32 cellular contexts compared by ENCODE assay signal in the genomic region with DNA sequence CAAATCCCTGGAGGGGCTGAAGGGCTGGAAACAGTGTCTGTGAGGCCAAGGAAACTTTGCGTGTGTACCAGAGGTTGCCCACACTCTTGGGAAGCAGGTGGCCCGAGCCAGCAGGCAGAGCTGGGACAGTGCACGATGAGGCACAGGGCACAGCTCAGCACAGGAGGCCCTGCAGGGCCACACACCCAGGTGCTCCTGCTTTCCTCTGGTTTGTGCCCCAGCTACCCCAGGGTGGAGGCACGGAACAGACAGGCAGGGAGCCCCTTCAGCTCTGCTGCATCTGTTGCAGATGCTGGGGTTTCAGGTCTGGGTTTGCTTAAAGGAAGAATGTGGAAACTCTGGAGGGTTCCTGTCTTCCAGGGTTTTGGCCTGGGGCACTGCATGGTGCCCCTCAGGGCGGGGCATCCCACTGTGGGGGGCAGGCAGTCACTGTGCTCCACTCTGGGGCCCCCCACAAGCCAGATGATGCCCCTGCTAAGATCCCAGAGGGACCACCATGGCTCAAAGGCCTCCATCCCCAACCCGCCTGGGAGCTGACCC. TPM values are rescaled to one million over a fixed set of nuclear protein-coding genes. Genes with fewer than 3 reads are reported as not detected.
"Had no signal": no experiment of that assay in that cellular context is flagged by ENCODE, and none has a peak within 500 bp of the region (broad histone marks: within the 10 kb centered on the region; RNA-seq: fewer than 3 reads in every experiment).

No MANE protein-coding gene starts in this region.

- H3K4me3 ChIP-seq: body of pancreas, gastroesophageal sphincter, left lung, ovary, smooth muscle cell, suprapubic skin, tibial artery had no signal

- H3K36me3 Mint-ChIP-seq: activated CD8-positive, alpha-beta memory T cell treated with anti-CD3 and anti-CD28 coated beads, Interleukin-2, amount 10 ng/mL, durations not matched to agents 7 days and 5 days; activated naive CD8-positive, alpha-beta T cell; immature natural killer cell; naive B cell had no signal

- DNase-seq: activated B cell treated with CpG ODN at 0.5 μM for 24 hours; activated CD4-positive, alpha-beta T cell treated with anti-CD3 and anti-CD28 coated beads for 36 hours; activated CD8-positive, alpha-beta memory T cell treated with anti-CD3 and anti-CD28 coated beads, Interleukin-2, amount 10 ng/mL, durations not matched to agents 7 days and 5 days; activated CD8-positive, alpha-beta T cell treated with anti-CD3 and anti-CD28 coated beads, Interleukin-2, amount 10 ng/mL, durations not matched to agents 7 days and 5 days; activated naive CD4-positive, alpha-beta T cell; activated T-cell treated with anti-CD3 and anti-CD28 coated beads, Interleukin-2, amount 50 U/mL, for 48 hours; anterior cingulate cortex; cortex of kidney; hypothalamus; immature natural killer cell; kidney glomerular epithelial cell; mammary epithelial cell; naive B cell; nephron progenitor cell; retina; stimulated activated CD4-positive, alpha-beta T cell treated with anti-CD3 and anti-CD28 coated beads, Interleukin-15, amount 100 ng/mL, for 24 hours; stimulated activated CD4-positive, alpha-beta T cell treated with anti-CD3 and anti-CD28 coated beads, Interleukin-2, amount 100 ng/mL, for 24 hours; stimulated activated naive CD4-positive, alpha-beta T cell; tibial artery had no signal

- H3K36me3 ChIP-seq: gastroesophageal sphincter, left lung, neutrophil, ovary, suprapubic skin, tibial artery had no signal

- H3K27ac ChIP-seq: body of pancreas, gastroesophageal sphincter, left lung, neutrophil, ovary, suprapubic skin, tibial artery had no signal

- ATAC-seq: activated CD4-positive, alpha-beta T cell treated with anti-CD3 and anti-CD28 coated beads for 36 hours; activated CD8-positive, alpha-beta memory T cell treated with anti-CD3 and anti-CD28 coated beads, Interleukin-2, amount 10 ng/mL, durations not matched to agents 7 days and 5 days; activated CD8-positive, alpha-beta T cell treated with anti-CD3 and anti-CD28 coated beads, Interleukin-2, amount 10 ng/mL, durations not matched to agents 7 days and 5 days; body of pancreas; gastroesophageal sphincter; left lung had no signal

- H3K4me2 ChIP-seq: smooth muscle cell had no signal

- H3K4me3 Mint-ChIP-seq: activated B cell treated with CpG ODN at 0.5 μM for 24 hours; activated CD4-positive, alpha-beta T cell treated with anti-CD3 and anti-CD28 coated beads for 36 hours; activated CD8-positive, alpha-beta memory T cell treated with anti-CD3 and anti-CD28 coated beads, Interleukin-2, amount 10 ng/mL, durations not matched to agents 7 days and 5 days; activated CD8-positive, alpha-beta T cell treated with anti-CD3 and anti-CD28 coated beads, Interleukin-2, amount 10 ng/mL, durations not matched to agents 7 days and 5 days; activated naive CD8-positive, alpha-beta T cell; immature natural killer cell; naive B cell; nephron progenitor cell had no signal

- FAIRE-seq: endothelial cell of umbilical vein had no signal

- H3K9me3 Mint-ChIP-seq: activated B cell treated with CpG ODN at 0.5 μM for 24 hours, immature natural killer cell, nephron progenitor cell had no signal

- H3K27me3 ChIP-seq: body of pancreas, neutrophil, ovary had no signal

- H3K27ac Mint-ChIP-seq: activated B cell treated with CpG ODN at 0.5 μM for 24 hours; activated CD4-positive, alpha-beta T cell treated with anti-CD3 and anti-CD28 coated beads for 36 hours; activated CD8-positive, alpha-beta memory T cell treated with anti-CD3 and anti-CD28 coated beads, Interleukin-2, amount 10 ng/mL, durations not matched to agents 7 days and 5 days; activated CD8-positive, alpha-beta T cell treated with anti-CD3 and anti-CD28 coated beads, Interleukin-2, amount 10 ng/mL, durations not matched to agents 7 days and 5 days; activated naive CD8-positive, alpha-beta T cell; immature natural killer cell; nephron progenitor cell; progenitor cell of endocrine pancreas had no signal

- H3K4me1 Mint-ChIP-seq: activated B cell treated with CpG ODN at 0.5 μM for 24 hours; activated CD4-positive, alpha-beta T cell treated with anti-CD3 and anti-CD28 coated beads for 36 hours; activated CD8-positive, alpha-beta memory T cell treated with anti-CD3 and anti-CD28 coated beads, Interleukin-2, amount 10 ng/mL, durations not matched to agents 7 days and 5 days; immature natural killer cell had no signal

- H3K4me1 ChIP-seq: body of pancreas, gastroesophageal sphincter, left lung, suprapubic skin, tibial artery had no signal

- H3K9me3 ChIP-seq: body of pancreas, gastroesophageal sphincter, left lung, neutrophil, ovary, suprapubic skin, tibial artery had no signal

RNA-seq across cellular contexts. Expression of a gene that starts 8.6 kb away (rescaled TPM):
- total RNA-seq: activated B cell treated with CpG ODN at 0.5 μM for 24 hours; activated CD8-positive, alpha-beta memory T cell treated with anti-CD3 and anti-CD28 coated beads, Interleukin-2, amount 10 ng/mL, durations not matched to agents 7 days and 5 days; activated CD8-positive, alpha-beta T cell treated with anti-CD3 and anti-CD28 coated beads, Interleukin-2, amount 10 ng/mL, durations not matched to agents 7 days and 5 days; endothelial cell of umbilical vein; fibroblast of villous mesenchyme; suprapubic skin had no signal
- polyA plus RNA-seq: immature natural killer cell, mammary epithelial cell had no signal

RNA-seq across cellular contexts. Expression of a gene that starts 16.4 kb away (rescaled TPM):
- total RNA-seq: activated B cell treated with CpG ODN at 0.5 μM for 24 hours; activated CD4-positive, alpha-beta T cell treated with anti-CD3 and anti-CD28 coated beads for 36 hours; activated CD8-positive, alpha-beta memory T cell treated with anti-CD3 and anti-CD28 coated beads, Interleukin-2, amount 10 ng/mL, durations not matched to agents 7 days and 5 days; activated CD8-positive, alpha-beta T cell treated with anti-CD3 and anti-CD28 coated beads, Interleukin-2, amount 10 ng/mL, durations not matched to agents 7 days and 5 days; endothelial cell of umbilical vein; fibroblast of lung; fibroblast of villous mesenchyme; left lung; mammary epithelial cell; progenitor cell of endocrine pancreas; T-helper 2 cell treated with Interferon-gamma antibody and Interleukin-4, amounts not matched to agents 100 ng/mL and 5 ng/mL, for 36 hours had no signal
- polyA plus RNA-seq: endothelial cell of umbilical vein, fibroblast of lung, immature natural killer cell, mammary epithelial cell had no signal
